ENCODE assay signal across 7 cellular contexts in the genomic region with DNA sequence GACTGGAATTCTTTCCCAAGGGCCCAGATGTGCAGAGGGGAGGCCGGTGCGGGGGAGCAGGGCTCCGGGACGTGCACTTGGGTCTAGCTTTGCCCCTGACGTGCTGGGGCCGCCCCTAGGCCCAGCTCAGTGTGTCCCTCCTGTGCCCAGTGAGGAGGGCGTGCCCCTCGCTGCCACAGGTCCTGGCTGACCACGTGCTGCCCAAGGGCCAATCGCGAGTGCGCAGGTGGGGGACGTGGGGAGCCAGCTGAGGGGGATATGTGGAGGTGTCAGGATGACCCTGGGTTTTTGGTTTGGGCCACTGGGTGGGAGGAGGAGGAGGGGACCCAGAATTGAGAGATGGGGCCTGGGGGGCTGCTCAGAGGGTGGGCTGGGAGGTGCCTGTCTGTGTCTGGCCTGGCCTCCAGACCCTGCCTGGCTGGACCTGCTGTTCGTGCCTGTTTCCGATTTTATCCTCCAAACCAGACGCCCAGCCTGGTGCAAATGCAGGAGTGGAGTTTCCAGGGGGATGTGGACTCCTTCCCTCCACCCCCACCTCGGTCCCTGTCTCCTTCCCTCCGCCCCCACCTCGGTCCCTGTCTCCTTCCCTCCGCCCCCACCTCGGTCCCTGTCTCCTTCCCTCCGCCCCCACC. TPM values are rescaled to one million over a fixed set of nuclear protein-coding genes. Genes with fewer than 3 reads are reported as not detected.
A peak's percentile ranks its signal among the peaks of the same experiment; 100 is the strongest.
DNase-seq lines count a peak whose midpoint lies in the region; ATAC-seq, FAIRE-seq and TF ChIP-seq lines count a peak whose summit lies in the region.

No MANE protein-coding gene starts in this region.

- POLR2A ChIA-PET in IMR-90 (lab: Charles Lee; ENCODE audit: unreplicated experiment) = no interaction called here

- H3K4ac ChIP-seq in IMR-90 (ENCODE audit: low read depth, low read length) = no peak overlapping the region; the same call in 1 of the 2 replicates

- no peaks in the 10 kb centered on the region for H3K79me1 ChIP-seq in IMR-90 (ENCODE audit: low read depth in 1 of 2, low read length in 2 of 2)

- H3K36me3 ChIP-seq in IMR-90 (ENCODE audit: control insufficient read depth, insufficient read depth, low read length) = peaks cover 2% of the 10 kb centered on the region
- no peaks in the 10 kb centered on the region for H3K36me3 ChIP-seq in pancreas

- no peak overlapping the region for H2BK15ac ChIP-seq in IMR-90 (ENCODE audit: low read depth, low read length)

- H3K27me3 ChIP-seq in IMR-90 (ENCODE audit: control insufficient read depth, insufficient read depth, low read length) (no peaks in the 10 kb centered on the region; the same call in 1 of the 2 replicates), pancreas (no peaks in the 10 kb centered on the region)

- H3K9me3 ChIP-seq in IMR-90 (ENCODE audit: control insufficient read depth, insufficient read depth, low read length) (no peaks in the 10 kb centered on the region), pancreas (no peaks in the 10 kb centered on the region)

- peaks cover 11% of the 10 kb centered on the region for H3K4me1 ChIP-seq in IMR-90 (ENCODE audit: control insufficient read depth, insufficient read depth, low read length)
- peaks cover 0 to 7% (median 6%) of the 10 kb centered on the region in 3 donors for H3K4me1 ChIP-seq in pancreas

- H2AK5ac ChIP-seq in IMR-90 (ENCODE audit: low read depth, low read length) = no peak overlapping the region; the same call in 1 of the 2 replicates

- 9% methylated on average over 6 of the region's 22 CpGs; no CpG with 5 or more reads in 1 of the 2 experiments for WGBS in IMR-90 (ENCODE audit: extremely low coverage in 2 of 2, insufficient read length in 1 of 2), 2 experiments
- 5 to 6% methylated on average over 17 to 19 of the region's 22 CpGs for WGBS in pancreas, 2 donors

- H3K56ac ChIP-seq in IMR-90 (ENCODE audit: extremely low read depth, insufficient read depth, low read length) = no peak overlapping the region

- no peak for TF ChIP-seq RAD21 in IMR-90 (IDR thresholded peaks at IDR 0.05; ENCODE audit: low read length)

- no peak overlapping the region for H3K14ac ChIP-seq in IMR-90 (replicated peaks; ENCODE audit: low read depth, low read length)

- H4K91ac ChIP-seq in IMR-90 (ENCODE audit: insufficient read depth, low read depth, low read length) = no peak overlapping the region

- peak overlapping the region; percentile 90 for H2AK9ac ChIP-seq in IMR-90 (replicated peaks; ENCODE audit: low read depth, low read length, poor library complexity)

- intact Hi-C loops in IMR-90 (cut with micrococcal nuclease) (loop anchor here (1.0 kb wide), 1 partner anchor 23 kb away; no protein-coding TSS in a partner anchor), pancreas (cut with DNase I) (no loop called here)

- dilution Hi-C loops in IMR-90 (cut with HindIII; ENCODE audit: low sequenced_read_pairs, unreplicated experiment) = no loop called here

- H2AFZ ChIP-seq in IMR-90 (replicated peaks; ENCODE audit: low read length, poor library complexity) = peak overlapping the region; percentile 77

- H4K8ac ChIP-seq in IMR-90 (ENCODE audit: low read depth in 2 of 2, low read length in 2 of 2) = peak overlapping the region in 1 of 2 experiments; percentile 32; a peak in 1 of 4 replicates

- TF ChIP-seq POLR2A in IMR-90 (IDR thresholded peaks at IDR 0.05; ENCODE audit: low read depth, low read length) = no peak

- no peak overlapping the region for H2BK120ac ChIP-seq in IMR-90 (ENCODE audit: low read depth, low read length)

- peaks cover 3% of the 10 kb centered on the region for H4K20me1 ChIP-seq in IMR-90 (ENCODE audit: insufficient read depth, low read length)

- H4K5ac ChIP-seq in IMR-90 (ENCODE audit: low read depth, low read length) = no peak overlapping the region

- no TSS peak for BruUV-seq in IMR-90 (replicated peaks; lab: Mats Ljungman, UMichigan)

- H2BK5ac ChIP-seq in IMR-90 (ENCODE audit: low read depth, low read length, poor library complexity, severe bottlenecking) = no peak overlapping the region

- H2BK20ac ChIP-seq in IMR-90 (ENCODE audit: low read depth, low read length) = no peak overlapping the region

- H3K9ac ChIP-seq in IMR-90 (ENCODE audit: low read depth, low read length) = peak overlapping the region; percentile 4; the same call in 1 of the 2 replicates

- no peak for TF ChIP-seq CTCF in IMR-90 (conservative IDR thresholded peaks at IDR 0.05; ENCODE audit: low read depth, low read length)
- TF ChIP-seq CTCF in foreskin fibroblast (IDR thresholded peaks at IDR 0.05; ENCODE audit: low read depth, low read length) = no peak
- no peak for TF ChIP-seq CTCF in pancreas (IDR thresholded peaks at IDR 0.05)

- in situ Hi-C loops in IMR-90 (cut with MboI; ENCODE audit: low sequenced_read_pairs) = no loop called here

- H3K23ac ChIP-seq in IMR-90 (ENCODE audit: low read depth, low read length) = no peak overlapping the region

- peak overlapping the region; percentile 69; the same call in 1 of the 2 replicates for H3K4me2 ChIP-seq in IMR-90 (ENCODE audit: low read depth, low read length)

- no peaks in the 10 kb centered on the region for H3K9me1 ChIP-seq in IMR-90 (ENCODE audit: insufficient read depth, low read length)

- ATAC-seq in IMR-90 (ENCODE audit: low read depth) (peak; percentile 59), pancreas (peak; percentile 80 to 85 (median 81)), HG03039 (IDR thresholded peaks at IDR 0.05; ENCODE audit: unreplicated experiment) (no peak)

- H3K18ac ChIP-seq in IMR-90 (ENCODE audit: low read depth, low read length) = no peak overlapping the region

- CTCF ChIA-PET in IMR-90 (lab: Yijun Ruan, JAX) = no interaction called here

- no peak overlapping the region for H3K4me3 ChIP-seq in IMR-90 (ENCODE audit: insufficient read depth, low read depth, low read length)
- H3K4me3 ChIP-seq in foreskin fibroblast (ENCODE audit: low read depth in 1 of 2, low read length in 2 of 2) = peak overlapping the region; percentile 18 to 26
- H3K4me3 ChIP-seq in pancreas = peak overlapping the region in 3 of 4 donors; percentile 2 to 38 (median 21)

- DNase-seq in IMR-90 = peak; percentile 33
- DNase-seq in activated CD4-positive, CD25-positive, alpha-beta regulatory T cell treated with anti-CD3 and anti-CD28 coated beads, Interleukin-2, amount 50 U/mL, for 72 hours = peak; percentile 48
- peak in 1 of 2 donors; percentile 70 for DNase-seq in foreskin fibroblast
- peak; percentile 57 to 88 (median 71) for DNase-seq in pancreas
- no peak for DNase-seq in stimulated activated naive CD4-positive, alpha-beta T cell treated with Interleukin-2 at 50 U/mL for 16 hours (lab: John Stamatoyannopoulos, UW)

- no peak overlapping the region for H3K27ac ChIP-seq in IMR-90 (ENCODE audit: insufficient read depth, low read length)
- peak overlapping the region; percentile 74 to 88 (median 79) for H3K27ac ChIP-seq in pancreas

- FAIRE-seq in G401.6 (lab: Jason Lieb, UNC) (peak; percentile 51), pancreas (lab: Jason Lieb, UNC) (no peak)

TF ChIP-seq in IMR-90, 13 proteins besides CTCF, POLR2A, EP300 and RAD21:
- TF ChIP-seq, protein P1, sequence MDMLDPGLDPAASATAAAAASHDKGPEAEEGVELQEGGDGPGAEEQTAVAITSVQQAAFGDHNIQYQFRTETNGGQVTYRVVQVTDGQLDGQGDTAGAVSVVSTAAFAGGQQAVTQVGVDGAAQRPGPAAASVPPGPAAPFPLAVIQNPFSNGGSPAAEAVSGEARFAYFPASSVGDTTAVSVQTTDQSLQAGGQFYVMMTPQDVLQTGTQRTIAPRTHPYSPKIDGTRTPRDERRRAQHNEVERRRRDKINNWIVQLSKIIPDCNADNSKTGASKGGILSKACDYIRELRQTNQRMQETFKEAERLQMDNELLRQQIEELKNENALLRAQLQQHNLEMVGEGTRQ (IDR thresholded peaks at IDR 0.05; ENCODE audit: low read depth, low read length) = peak; percentile 93
- TF ChIP-seq NFE2L2 (IDR thresholded peaks at IDR 0.05; ENCODE audit: low read depth, low read length) (no peak), CEBPB (IDR thresholded peaks at IDR 0.05; ENCODE audit: low read depth, low read length) (no peak)
TF ChIP-seq in IMR-90: peak in this region for 1.

RNA-seq across cellular contexts. Expression of a gene that starts 6.1 kb away (rescaled TPM):
- not detected in 2 replicates for total RNA-seq in IMR-90 (2012; rRNA removed)
- not detected in 2 replicates for polyA plus RNA-seq in IMR-90 (2012; rRNA removed)
- polyA plus RNA-seq in IMR-90 (2012; cell fraction: cytosol; rRNA removed) = not detected in 2 replicates
- polyA plus RNA-seq in IMR-90 (2012; cell fraction: nucleus; rRNA removed; ENCODE audit: low replicate concordance) = not detected in 2 replicates
- total RNA-seq in pancreas = under 1 TPM in 4 of 6 donors, not detected in 2; 0.12 to 0.37 (median 0.16) TPM
- under 1 TPM; 0.05 to 0.34 TPM for polyA plus RNA-seq in pancreas

RNA-seq across cellular contexts. Expression of a gene that starts 35.7 kb away (rescaled TPM):
- total RNA-seq in IMR-90 (2012; rRNA removed) (2.5 and 2.9 TPM in 2 replicates), pancreas (1 to 10 TPM; 3.0 to 6.7 (median 4.0) TPM)
- polyA plus RNA-seq in IMR-90 (2012; rRNA removed) (12.6 and 15.5 TPM in 2 replicates), pancreas (10 to 100 TPM; 20.9 to 30.7 TPM)
- polyA plus RNA-seq in IMR-90 (2012; cell fraction: cytosol; rRNA removed) = 8.0 and 11.2 TPM in 2 replicates
- 44.8 and 112 TPM in 2 replicates for polyA plus RNA-seq in IMR-90 (2012; cell fraction: nucleus; rRNA removed; ENCODE audit: low replicate concordance)
